ENCODE assay signal across 26 cellular contexts in genomic region chr6:45382391-45382790, GRCh38. TPM values are rescaled to one million over a fixed set of nuclear protein-coding genes. Genes with fewer than 3 reads are reported as not detected.
A peak's percentile ranks its signal among the peaks of the same experiment; 100 is the strongest.
DNase-seq lines count a peak whose midpoint lies in the region; ATAC-seq, FAIRE-seq and TF ChIP-seq lines count a peak whose summit lies in the region.
"Had no signal": no experiment of that assay in that cellular context is flagged by ENCODE, and none has a peak within 500 bp of the region (broad histone marks: within the 10 kb centered on the region; RNA-seq: fewer than 3 reads in every experiment).

No MANE protein-coding gene starts in this region.

- no peak for TF ChIP-seq EP300 in H1 (IDR thresholded peaks at IDR 0.05; ENCODE audit: borderline replicate concordance in 1 of 2, low read depth in 2 of 2, low read length in 2 of 2)

- TF ChIP-seq CTCF in H1 (IDR thresholded peaks at IDR 0.05; ENCODE audit: control extremely low read depth in 1 of 3, insufficient read depth in 1 of 3, low read depth in 1 of 3, low read length in 3 of 3) = no peak

- CTCF ChIA-PET in H1 (lab: Charles Lee; ENCODE audit: partially characterized antibody) = interaction anchor here (1.0 to 1.2 kb wide), 2 partner anchors 12 to 332 kb away, joined by 3 to 5 read pairs; no protein-coding TSS in a partner anchor

- H3K4me1 ChIP-seq in H1 (replicated peaks in 1 of 4; ENCODE audit: control insufficient read depth in 3 of 4, insufficient read depth in 4 of 4, low read length in 3 of 4) = no peaks in the 10 kb centered on the region
- H3K4me1 ChIP-seq: BE2C had no signal

- no peaks in the 10 kb centered on the region for H3K27me3 ChIP-seq in H1 (replicated peaks in 1 of 4; ENCODE audit: control insufficient read depth in 3 of 4, extremely low read depth in 1 of 4, insufficient read depth in 3 of 4, low read length in 3 of 4)
- H3K27me3 ChIP-seq: BLaER1 had no signal

- no peak overlapping the region for H3K23ac ChIP-seq in H1 (ENCODE audit: insufficient read length)

- no peak overlapping the region for H3K9ac ChIP-seq in H1 (replicated peaks in 1 of 4; ENCODE audit: extremely low read depth in 1 of 4, low read depth in 3 of 4, low read length in 3 of 4)
- H3K9ac ChIP-seq: BLaER1 had no signal

- H3K56ac ChIP-seq in H1 (replicated peaks; ENCODE audit: insufficient read length, low read depth, low read length) = no peak overlapping the region

- H3K36me3 Mint-ChIP-seq in stimulated activated naive B cell treated with anti-CD40 and anti-IgM and Interleukin-4, amounts not matched to agents 10 μg/mL and 1 μg/mL and 100 μg/mL, for 72 hours = peaks cover 2 to 4% of the 10 kb centered on the region in 2 donors
- H3K36me3 Mint-ChIP-seq: CD14-positive monocyte; CD4-positive, CD25-positive, alpha-beta regulatory T cell had no signal

- no peak overlapping the region for H3K27ac ChIP-seq in H1 (ENCODE audit: low read depth, low read length)
- H3K27ac ChIP-seq: BLaER1 had no signal

- H3K18ac ChIP-seq in H1 (ENCODE audit: extremely low read depth, low read length) = no peak overlapping the region

- H2BK12ac ChIP-seq in H1 (ENCODE audit: low read depth, low read length) = no peak overlapping the region

- no peaks in the 10 kb centered on the region for H3K36me3 ChIP-seq in H1 (ENCODE audit: control insufficient read depth in 2 of 4, insufficient read depth in 4 of 4, low read length in 3 of 4)
- H3K36me3 ChIP-seq: BE2C, BLaER1 had no signal

- no peak for TF ChIP-seq POLR2A in H1 (IDR thresholded peaks at IDR 0.05; ENCODE audit: control extremely low read depth in 1 of 2, low read depth in 2 of 2, low read length in 2 of 2)

- no peak overlapping the region for H3K4ac ChIP-seq in H1 (replicated peaks; ENCODE audit: insufficient read length, low read depth, low read length)

- no peak overlapping the region for H2AFZ ChIP-seq in H1 (ENCODE audit: low read length)

- no peaks in the 10 kb centered on the region for H3K9me3 ChIP-seq in H1 (ENCODE audit: insufficient read depth in 2 of 2, low read depth in 1 of 2, low read length in 1 of 2)
- H3K9me3 ChIP-seq: BE2C, BLaER1 had no signal

- POLR2A ChIA-PET in H1 (lab: Charles Lee; ENCODE audit: partially characterized antibody) = no interaction called here

- no peak overlapping the region for H3K4me3 ChIP-seq in H1 (ENCODE audit: extremely low read depth in 1 of 4, insufficient read depth in 2 of 4, low read depth in 3 of 4, low read length in 4 of 4)
- H3K4me3 ChIP-seq: BLaER1, GM12878 had no signal

- 77% methylated on average over 2 of the region's 2 CpGs; no CpG with 5 or more reads in 1 of the 2 experiments for WGBS in H1 (ENCODE audit: extremely low coverage in 1 of 2, insufficient coverage in 1 of 2, insufficient read length in 1 of 2, insufficient replicate concordance in 2 of 2, low coverage in 1 of 2, low lambda C conversion rate in 2 of 2, missing lambda C conversion rate in 1 of 2), 2 experiments

- no peak overlapping the region for H3K14ac ChIP-seq in H1 (ENCODE audit: insufficient read length)

- no peak overlapping the region for H4K5ac ChIP-seq in H1 (ENCODE audit: insufficient read length, low read depth, low read length)

- no peak overlapping the region for H3K4me2 ChIP-seq in H1 (ENCODE audit: insufficient read depth in 1 of 2, low read depth in 2 of 2, low read length in 2 of 2)
- H3K4me2 ChIP-seq: BLaER1 had no signal

- 0 out of 2 replicates have a peak overlapping the region, but pooled peaks have one; percentile 49 for H2BK15ac ChIP-seq in H1 (ENCODE audit: low read length)

- no peak for TF ChIP-seq RAD21 in H1 (IDR thresholded peaks at IDR 0.05 in 1 of 2, conservative IDR thresholded peaks at IDR 0.05 in 1 of 2; ENCODE audit: low read depth in 2 of 2, low read length in 2 of 2)

- no peak overlapping the region for H2BK120ac ChIP-seq in H1 (replicated peaks; ENCODE audit: low read depth, low read length)

- peaks cover 3% of the 10 kb centered on the region for H3K23me2 ChIP-seq in H1 (ENCODE audit: low read depth, low read length)

- H2BK5ac ChIP-seq in H1 (ENCODE audit: low read depth, low read length) = no peak overlapping the region

- H4K20me1 ChIP-seq in H1 (replicated peaks in 1 of 2; ENCODE audit: control insufficient read depth in 1 of 2, insufficient read depth in 2 of 2, low read length in 2 of 2) = no peaks in the 10 kb centered on the region
- H4K20me1 ChIP-seq: BLaER1 had no signal

- H3K27me3 Mint-ChIP-seq in stimulated activated naive B cell treated with anti-CD40 and anti-IgM and Interleukin-4, amounts not matched to agents 10 μg/mL and 1 μg/mL and 100 μg/mL, for 72 hours = peaks cover under 1 to 4% of the 10 kb centered on the region in 2 donors

- no peak overlapping the region for H2BK20ac ChIP-seq in H1 (ENCODE audit: low read length)

- no peak for ATAC-seq in stimulated activated naive B cell treated with anti-CD40 and anti-IgM and Interleukin-4, amounts not matched to agents 10 μg/mL and 1 μg/mL and 100 μg/mL, for 72 hours (replicated peaks)
- ATAC-seq in HG03460 (IDR thresholded peaks at IDR 0.05; ENCODE audit: unreplicated experiment) = no peak
- ATAC-seq: GM12878 had no signal

- no peak overlapping the region for H2AK5ac ChIP-seq in H1 (ENCODE audit: low read depth, low read length)

- H3K9me3 Mint-ChIP-seq in stimulated activated naive B cell treated with anti-CD40 and anti-IgM and Interleukin-4, amounts not matched to agents 10 μg/mL and 1 μg/mL and 100 μg/mL, for 72 hours = no peaks in the 10 kb centered on the region
- H3K9me3 Mint-ChIP-seq: CD8-positive, alpha-beta memory T cell had no signal

- no peak overlapping the region for H4K91ac ChIP-seq in H1 (replicated peaks; ENCODE audit: insufficient read length, low read length)

- H3K4me3 Mint-ChIP-seq in stimulated activated naive B cell treated with anti-CD40 and anti-IgM and Interleukin-4, amounts not matched to agents 10 μg/mL and 1 μg/mL and 100 μg/mL, for 72 hours = no peak overlapping the region
- H3K4me3 Mint-ChIP-seq: CD14-positive monocyte; CD4-positive, alpha-beta memory T cell; CD4-positive, CD25-positive, alpha-beta regulatory T cell; CD8-positive, alpha-beta memory T cell had no signal

- no peaks in the 10 kb centered on the region for H3K79me1 ChIP-seq in H1 (ENCODE audit: low read depth, low read length)

- no peak overlapping the region for H4K8ac ChIP-seq in H1 (ENCODE audit: extremely low read depth, insufficient read depth, low read length)

- no peaks in the 10 kb centered on the region for H3K79me2 ChIP-seq in H1 (ENCODE audit: control insufficient read depth in 1 of 2, insufficient read depth in 2 of 2, low read length in 2 of 2)

- no peak for FAIRE-seq in H1 (lab: Jason Lieb, UNC)
- FAIRE-seq: A204.1, GM12878, GM12892, GM18507 had no signal

- DNase-seq in NCI-H82 (lab: John Stamatoyannopoulos, UW) (peak; percentile 40), NCI-H82 treated with DMSO at 0.1 percent for 48 hours (lab: John Stamatoyannopoulos, UW; ENCODE audit: unreplicated experiment) (no peak), H1 (ENCODE audit: low read depth in 1 of 2, low spot score in 2 of 2) (no peak)
- DNase-seq in stimulated activated naive B cell treated with anti-CD40 and anti-IgM and Interleukin-4, amounts not matched to agents 10 μg/mL and 1 μg/mL and 100 μg/mL, for 72 hours = no peak
- DNase-seq: 8988T; ACHN; BE2C; C1 segment of cervical spinal cord; CD4-positive, alpha-beta memory T cell; CD4-positive, CD25-positive, alpha-beta regulatory T cell; CD8-positive, alpha-beta memory T cell; COR-L47; DMS153; DMS53; DMS79; DND-41; EL; GDM1 had no signal

- no peak overlapping the region for H3K27ac Mint-ChIP-seq in stimulated activated naive B cell treated with anti-CD40 and anti-IgM and Interleukin-4, amounts not matched to agents 10 μg/mL and 1 μg/mL and 100 μg/mL, for 72 hours
- H3K27ac Mint-ChIP-seq: CD14-positive monocyte; CD4-positive, alpha-beta memory T cell; CD4-positive, CD25-positive, alpha-beta regulatory T cell had no signal

- peaks cover 5 to 12% of the 10 kb centered on the region in 2 donors for H3K4me1 Mint-ChIP-seq in stimulated activated naive B cell treated with anti-CD40 and anti-IgM and Interleukin-4, amounts not matched to agents 10 μg/mL and 1 μg/mL and 100 μg/mL, for 72 hours

TF ChIP-seq in H1, 55 proteins besides CTCF, POLR2A, EP300 and RAD21:
- TF ChIP-seq RFX5 (IDR thresholded peaks at IDR 0.05; ENCODE audit: borderline replicate concordance, low read depth, low read length) (no peak), HDAC6 (IDR thresholded peaks at IDR 0.05; ENCODE audit: low read depth, low read length) (no peak), SP2 (IDR thresholded peaks at IDR 0.05; ENCODE audit: low read length) (no peak), ZNF274 (IDR thresholded peaks at IDR 0.05; ENCODE audit: borderline replicate concordance, extremely low read depth, low read length) (no peak), TCF12 (IDR thresholded peaks at IDR 0.05; ENCODE audit: low read depth, low read length) (no peak)
TF ChIP-seq in H1: peak in this region for 0.

RNA-seq across cellular contexts. Expression of gene SUPT3H, which starts 4.7 kb away (rescaled TPM):
- total RNA-seq in H1 (2021; fragmentation: NEBNext Ultra II Directional; extraction: Animal tissue kit (Norgen Biotek cat#: 25700)) = 18.8 and 25.0 TPM in 2 replicates
- 14.7 and 23.0 TPM in 2 replicates for polyA plus RNA-seq in H1 (2011; rRNA removed)
- 20.5 TPM for polyA plus RNA-seq in H1 (2011; cell fraction: cytosol; rRNA removed)
- 21.5 TPM for polyA plus RNA-seq in H1 (2011; cell fraction: nucleus; rRNA removed)
- 19.8 to 23.9 TPM (median 21.9 TPM) in 4 replicates for polyA plus RNA-seq in H1 (2012, experiment 1 of 2)
- polyA plus RNA-seq in H1 (2012, experiment 2 of 2) = 5.6 TPM
- 19.0 TPM for polyA plus RNA-seq in H1 (2013, experiment 1 of 2)
- polyA plus RNA-seq in H1 (2013, experiment 2 of 2) = 22.8 TPM
- 33.6 and 42.7 TPM in 2 replicates for polyA minus RNA-seq in H1 (2011; rRNA and poly(A)+ RNA removed)
- 16.9 TPM for polyA minus RNA-seq in H1 (2011; cell fraction: cytosol; rRNA and poly(A)+ RNA removed)
- 45.3 TPM for polyA minus RNA-seq in H1 (2011; cell fraction: nucleus; rRNA and poly(A)+ RNA removed)

RNA-seq across cellular contexts. Expression of gene RUNX2, which starts 54.3 kb away (rescaled TPM):
- 1.1 and 1.2 TPM in 2 replicates for total RNA-seq in H1 (2021; fragmentation: NEBNext Ultra II Directional; extraction: Animal tissue kit (Norgen Biotek cat#: 25700))
- 0.26 and 0.38 TPM in 2 replicates for polyA plus RNA-seq in H1 (2011; rRNA removed)
- 0.19 TPM for polyA plus RNA-seq in H1 (2011; cell fraction: cytosol; rRNA removed)
- 0.63 TPM for polyA plus RNA-seq in H1 (2011; cell fraction: nucleus; rRNA removed)
- 0.27 to 0.55 TPM (median 0.36 TPM) in 4 replicates for polyA plus RNA-seq in H1 (2012, experiment 1 of 2)
- polyA plus RNA-seq in H1 (2012, experiment 2 of 2) = 0.04 TPM
- polyA plus RNA-seq in H1 (2013, experiment 1 of 2) = 0.71 TPM
- polyA plus RNA-seq in H1 (2013, experiment 2 of 2) = 0.64 TPM
- polyA minus RNA-seq in H1 (2011; rRNA and poly(A)+ RNA removed) = 0.60 and 0.66 TPM in 2 replicates
- 1.0 TPM for polyA minus RNA-seq in H1 (2011; cell fraction: cytosol; rRNA and poly(A)+ RNA removed)
- 1.9 TPM for polyA minus RNA-seq in H1 (2011; cell fraction: nucleus; rRNA and poly(A)+ RNA removed)
- total RNA-seq: G401 had no signal
